Comparison of ENCODE assay signal across 5 cellular contexts in genomic region chr6:64023693-64024092, GRCh38.
"Had no signal": no experiment of that assay in that cellular context is flagged by ENCODE, and none has a peak within 500 bp of the region (broad histone marks: within the 10 kb centered on the region; RNA-seq: fewer than 3 reads in every experiment).

No MANE protein-coding gene starts in this region.

- H3K27ac Mint-ChIP-seq: IgD-negative memory B cell had no signal

- H3K9me3 Mint-ChIP-seq: IgD-negative memory B cell had no signal

- H3K4me3 Mint-ChIP-seq: IgD-negative memory B cell had no signal

- H3K27ac ChIP-seq: HL-60 had no signal

- H3K4me3 ChIP-seq: K562 had no signal

- DNase-seq: IMR-90, KBM-7 had no signal

- H3K27me3 Mint-ChIP-seq: IgD-negative memory B cell had no signal

- H3K4me1 Mint-ChIP-seq: IgD-negative memory B cell had no signal
